In genomic region chr5:164504141-164504772, GRCh38 we compare ENCODE assay signal across 8 cellular contexts.
A peak's percentile ranks its signal among the peaks of the same experiment; 100 is the strongest.
DNase-seq lines count a peak whose midpoint lies in the region; FAIRE-seq and TF ChIP-seq lines count a peak whose summit lies in the region.

No MANE protein-coding gene starts in this region.

- H3K4me1 ChIP-seq in sigmoid colon: peaks cover 0 to 6% (median 0%) of the 10 kb centered on the region in 4 donors

- FAIRE-seq in A204.1 (lab: Jason Lieb, UNC) (peak; percentile 94), G401.6 (lab: Jason Lieb, UNC) (peak; percentile 50)

- TF ChIP-seq CTCF in HFF-Myc (IDR thresholded peaks at IDR 0.05; ENCODE audit: low read depth, low read length, missing control alignments) (peak; percentile 55), WERI-Rb-1 (IDR thresholded peaks at IDR 0.05; ENCODE audit: low read depth, low read length) (peak; percentile 59), glutamatergic neuron (IDR thresholded peaks at IDR 0.05; ENCODE audit: partially characterized antibody, unreplicated experiment) (peak; percentile 85), sigmoid colon (IDR thresholded peaks at IDR 0.05) (peak; percentile 14 to 76 (median 64))

- H3K27ac Mint-ChIP-seq in glutamatergic neuron (ENCODE audit: unreplicated experiment): no peak overlapping the region

- no peak for TF ChIP-seq POLR2A in sigmoid colon (IDR thresholded peaks at IDR 0.05)

- H3K27ac ChIP-seq in WERI-Rb-1 (no peak overlapping the region), sigmoid colon (no peak overlapping the region)

- no peak for TF ChIP-seq EP300 in sigmoid colon (IDR thresholded peaks at IDR 0.05)

- intact Hi-C loops in sigmoid colon (cut with DNase I): loop anchor here (2.0 to 5.0 kb wide), 2 partner anchors 807 to 939 kb away; no protein-coding TSS in a partner anchor

- DNase-seq in HFF-Myc (ENCODE audit: extremely low read depth, low read depth) (peak; percentile 20), NCI-H1417 (lab: John Stamatoyannopoulos, UW) (peak in 2 of 3 experiments; percentile 19 to 74), WERI-Rb-1 (peak; percentile 30), glutamatergic neuron (peak; percentile 19), sigmoid colon (no peak), UCSD-AML1 (lab: John Stamatoyannopoulos, UW; ENCODE audit: unreplicated experiment) (no peak)

- H3K4me3 ChIP-seq in HFF-Myc (replicated peaks; ENCODE audit: low read depth, low read length): no peak overlapping the region
- H3K4me3 ChIP-seq in WERI-Rb-1 (ENCODE audit: low read depth, low read length): no peak overlapping the region
- peak overlapping the region in 1 of 4 donors; percentile 14 for H3K4me3 ChIP-seq in sigmoid colon

- H3K9me3 ChIP-seq in WERI-Rb-1 (ENCODE audit: severe bottlenecking) (no peaks in the 10 kb centered on the region), sigmoid colon (no peaks in the 10 kb centered on the region)

- H3K36me3 ChIP-seq in WERI-Rb-1 (no peaks in the 10 kb centered on the region), sigmoid colon (no peaks in the 10 kb centered on the region)

- no peaks in the 10 kb centered on the region for H3K27me3 ChIP-seq in WERI-Rb-1 (ENCODE audit: insufficient read depth, low read depth, severe bottlenecking)
- no peaks in the 10 kb centered on the region for H3K27me3 ChIP-seq in sigmoid colon

- no peaks in the 10 kb centered on the region for H3K27me3 Mint-ChIP-seq in glutamatergic neuron (ENCODE audit: unreplicated experiment)

- 24 to 35% methylated on average over 7 of the region's 7 CpGs for WGBS in sigmoid colon, 2 donors

- no peak overlapping the region for H3K4me3 Mint-ChIP-seq in glutamatergic neuron (ENCODE audit: unreplicated experiment)

- H3K36me3 Mint-ChIP-seq in glutamatergic neuron (ENCODE audit: unreplicated experiment): no peaks in the 10 kb centered on the region

- H3K4me1 Mint-ChIP-seq in glutamatergic neuron (ENCODE audit: low read depth, unreplicated experiment): peaks cover 11% of the 10 kb centered on the region

- H3K9me3 Mint-ChIP-seq in glutamatergic neuron (ENCODE audit: unreplicated experiment): peaks cover 5% of the 10 kb centered on the region

Comparison
In these comparisons a context has a peak if more than half of its experiments do, and no peak if none do; other contexts are left out.
1. DNase-seq: peak in HFF-Myc (single experiment), NCI-H1417 (2 of 3), WERI-Rb-1 (single experiment) and glutamatergic neuron (single experiment); none in sigmoid colon (single experiment) and UCSD-AML1 (single experiment).
2. Peak in every context shown above with its lines, with median percentiles within 50 percentile points of each other: CTCF ChIP-seq.